ENCODE assay signal across 8 cellular contexts in genomic region chr17:59331929-59332889, GRCh38. TPM values are rescaled to one million over a fixed set of nuclear protein-coding genes. Genes with fewer than 3 reads are reported as not detected.
A peak's percentile ranks its signal among the peaks of the same experiment; 100 is the strongest.
DNase-seq lines count a peak whose midpoint lies in the region; ATAC-seq, FAIRE-seq and TF ChIP-seq lines count a peak whose summit lies in the region.

No MANE protein-coding gene starts in this region.

- H3F3A ChIP-seq in SK-N-SH (replicated peaks; ENCODE audit: insufficient read depth): peaks cover 15% of the 10 kb centered on the region

- TF ChIP-seq EP300 in SK-N-SH (IDR thresholded peaks at IDR 0.05; ENCODE audit: borderline replicate concordance in 1 of 2, low read depth in 1 of 2, low read length in 1 of 2): no peak

- H3K9me2 ChIP-seq in SK-N-SH: no peaks in the 10 kb centered on the region

- no peak for FAIRE-seq in bronchial epithelial cell (lab: Jason Lieb, UNC)
- FAIRE-seq in keratinocyte (lab: Jason Lieb, UNC): no peak

- H3K4me3 Mint-ChIP-seq in HFFc6: peak overlapping the region; percentile 92

- no peaks in the 10 kb centered on the region for H3K9me3 ChIP-seq in SK-N-SH
- no peaks in the 10 kb centered on the region for H3K9me3 ChIP-seq in keratinocyte (ENCODE audit: control insufficient read depth, low read depth, low read length)

- TF ChIP-seq CTCF in HFFc6 (IDR thresholded peaks at IDR 0.05) (no peak), SK-N-SH (IDR thresholded peaks at IDR 0.05) (no peak), bronchial epithelial cell (IDR thresholded peaks at IDR 0.05; ENCODE audit: insufficient read depth, low read length, severe bottlenecking) (no peak), keratinocyte (optimal IDR thresholded peaks at IDR 0.05 in 1 of 3, IDR thresholded peaks at IDR 0.05 in 1 of 3, conservative IDR thresholded peaks at IDR 0.05 in 1 of 3; ENCODE audit: extremely low read depth in 1 of 3, insufficient read depth in 2 of 3, low read length in 3 of 3) (no peak)

- H3K27me3 ChIP-seq in SK-N-SH (ENCODE audit: insufficient read depth) (no peaks in the 10 kb centered on the region), bronchial epithelial cell (ENCODE audit: control insufficient read depth, insufficient read depth, low read length) (peaks cover 2% of the 10 kb centered on the region), keratinocyte (ENCODE audit: control insufficient read depth, extremely low read depth, insufficient read depth, low read length) (peaks cover 19% of the 10 kb centered on the region)

- POLR2A ChIA-PET in SK-N-SH (lab: Yijun Ruan, JAX): interaction anchor here (1.0 kb wide), 1 partner anchor 10 kb away, joined by 3 read pairs; no protein-coding TSS in a partner anchor

- dilution Hi-C loops in keratinocyte (cut with MboI; ENCODE audit: extremely low pct_ligation_motif_present, low sequenced_read_pairs): loop anchor here (25.0 kb wide), 1 partner anchor 105 kb away; no protein-coding TSS in a partner anchor

- H3K36me3 ChIP-seq in SK-N-SH (replicated peaks in 1 of 2; ENCODE audit: control insufficient read depth in 1 of 2, insufficient read depth in 2 of 2, low read length in 1 of 2) (no peaks in the 10 kb centered on the region), bronchial epithelial cell (ENCODE audit: control insufficient read depth, insufficient read depth, low read length) (no peaks in the 10 kb centered on the region), keratinocyte (ENCODE audit: control insufficient read depth in 2 of 2, extremely low read depth in 1 of 2, insufficient read depth in 2 of 2, low read length in 2 of 2) (no peaks in the 10 kb centered on the region)

- no peaks in the 10 kb centered on the region for H3K36me3 Mint-ChIP-seq in HFFc6 (ENCODE audit: low read depth)

- peak overlapping the region; percentile 78 to 91 for H3K4me3 ChIP-seq in SK-N-SH (ENCODE audit: low read depth in 2 of 2, low read length in 1 of 2)
- H3K4me3 ChIP-seq in bronchial epithelial cell (ENCODE audit: low read depth, low read length): peak overlapping the region; percentile 68
- H3K4me3 ChIP-seq in keratinocyte (ENCODE audit: control insufficient read depth in 2 of 3, extremely low read depth in 1 of 3, insufficient read depth in 2 of 3, low read depth in 1 of 3, low read length in 3 of 3): peak overlapping the region; percentile 67 to 88 (median 68)

- H2AFZ ChIP-seq in SK-N-SH (ENCODE audit: low read depth) (peak overlapping the region; percentile 43; the same call in 1 of the 2 replicates), keratinocyte (ENCODE audit: control insufficient read depth, low read length) (peak overlapping the region; percentile 72)

- H3K27ac ChIP-seq in SK-N-SH (ENCODE audit: low read depth in 2 of 2, low read length in 1 of 2): peak overlapping the region in 1 of 2 experiments; percentile 73; a peak in 2 of 4 replicates
- no peak overlapping the region for H3K27ac ChIP-seq in keratinocyte (ENCODE audit: control insufficient read depth, insufficient read depth, low read length)

- H3K79me2 ChIP-seq in SK-N-SH (ENCODE audit: insufficient read depth): peaks cover 35% of the 10 kb centered on the region
- no peaks in the 10 kb centered on the region for H3K79me2 ChIP-seq in keratinocyte (ENCODE audit: control insufficient read depth, insufficient read depth, low read length)

- H3K27ac Mint-ChIP-seq in HFFc6: peak overlapping the region; percentile 60

- peaks cover 20 to 52% of the 10 kb centered on the region in 2 experiments for H3K4me1 ChIP-seq in SK-N-SH (ENCODE audit: control insufficient read depth in 1 of 2, insufficient read depth in 2 of 2, low read depth in 1 of 2, low read length in 1 of 2)
- peaks cover 9% of the 10 kb centered on the region for H3K4me1 ChIP-seq in keratinocyte (ENCODE audit: control insufficient read depth, extremely low read depth, insufficient read depth, low read length)

- H3K4me1 Mint-ChIP-seq in HFFc6 (ENCODE audit: low read depth): peaks cover 49% of the 10 kb centered on the region

- peak; percentile 76 for DNase-seq in GM03348 (ENCODE audit: low spot score)
- DNase-seq in HFFc6: no peak
- DNase-seq in SK-N-SH: peak; percentile 78
- no peak for DNase-seq in bronchial epithelial cell (ENCODE audit: low read depth)
- no peak for DNase-seq in keratinocyte (ENCODE audit: low read depth, low spot score)
- DNase-seq in stimulated activated CD4-positive, alpha-beta T cell treated with anti-CD3 and anti-CD28 coated beads, Interleukin-12 subunit alpha, Interleukin-12 subunit beta, amount 100 ng/mL, for 4 hours: peak; percentile 18
- no peak for DNase-seq in NCI-H1930 (lab: John Stamatoyannopoulos, UW)

- peak overlapping the region; percentile 73 for H3K9ac ChIP-seq in SK-N-SH
- peak overlapping the region; percentile 66 for H3K9ac ChIP-seq in keratinocyte (ENCODE audit: control insufficient read depth, extremely low read depth, insufficient read depth, low read length)

- H3K27me3 Mint-ChIP-seq in HFFc6 (ENCODE audit: insufficient read depth): peaks cover 4% of the 10 kb centered on the region; the same call in 1 of the 2 replicates

- no peak for TF ChIP-seq RAD21 in SK-N-SH (IDR thresholded peaks at IDR 0.05; ENCODE audit: low read length)

- H3K4me2 ChIP-seq in SK-N-SH (peak overlapping the region; percentile 84), keratinocyte (ENCODE audit: control insufficient read depth, extremely low read depth, insufficient read depth, low read depth, low read length) (peak overlapping the region; percentile 85)

- no peaks in the 10 kb centered on the region for H3K9me1 ChIP-seq in keratinocyte (ENCODE audit: control insufficient read depth, extremely low read depth, insufficient read depth, low read length)

- WGBS in SK-N-SH (ENCODE audit: low lambda C conversion rate): 13% methylated on average over 54 of the region's 96 CpGs

- no peak for ATAC-seq in GM21786 (IDR thresholded peaks at IDR 0.05; ENCODE audit: unreplicated experiment)

- H4K20me1 ChIP-seq in SK-N-SH (ENCODE audit: insufficient read depth) (peaks cover 14% of the 10 kb centered on the region; the same call in 1 of the 2 replicates), keratinocyte (ENCODE audit: control insufficient read depth, extremely low read depth, insufficient read depth, low read length) (no peaks in the 10 kb centered on the region)

- H3K9me3 Mint-ChIP-seq in HFFc6: no peaks in the 10 kb centered on the region

- CTCF ChIA-PET in SK-N-SH (lab: Yijun Ruan, JAX): interaction anchor here (0.6 to 18.2 kb wide), 14 partner anchors 11 to 227 kb away, joined by 3 to 569 read pairs (median 5); no protein-coding TSS in a partner anchor

TF ChIP-seq in SK-N-SH, 30 proteins besides CTCF, POLR2A, EP300 and RAD21:
- TF ChIP-seq MEF2A (IDR thresholded peaks at IDR 0.05; ENCODE audit: borderline replicate concordance, low read depth) (no peak), RXRA (IDR thresholded peaks at IDR 0.05; ENCODE audit: borderline replicate concordance, low read depth) (no peak), PBX3 (IDR thresholded peaks at IDR 0.05) (no peak), USF1 (IDR thresholded peaks at IDR 0.05; ENCODE audit: borderline replicate concordance, low read depth) (peak; percentile 72), SMC3 (IDR thresholded peaks at IDR 0.05; ENCODE audit: low read depth, low read length) (no peak)

RNA-seq across cellular contexts. Expression of gene YPEL2, which starts 0.8 kb away (rescaled TPM):
- 1 to 10 TPM; 2.9 to 8.8 (median 4.6) TPM for total RNA-seq in HFFc6 (2021; fragmentation: NEBNext Ultra II Directional; extraction: Animal tissue kit (Norgen Biotek cat#: 25700))
- polyA plus RNA-seq in SK-N-SH (2012; rRNA removed) (3.2 and 5.5 TPM in 2 replicates), keratinocyte (2.4 to 5.7 TPM (median 4.6 TPM) in 3 replicates)
- 4.7 and 5.4 TPM in 2 replicates for polyA plus RNA-seq in SK-N-SH (2012; cell fraction: cytosol; rRNA removed)
- polyA plus RNA-seq in SK-N-SH (2012; cell fraction: nucleus; rRNA removed): 5.5 and 10.2 TPM in 2 replicates
- total RNA-seq in bronchial epithelial cell: 2.1 and 2.6 TPM in 2 replicates
- 9.2 TPM for polyA plus RNA-seq in keratinocyte (2011; ENCODE audit: low read depth)
- polyA plus RNA-seq in keratinocyte (2011; cell fraction: cytosol; rRNA removed): 2.3 and 4.5 TPM in 2 replicates
- polyA plus RNA-seq in keratinocyte (2011; cell fraction: nucleus; rRNA removed): 7.7 and 8.4 TPM in 2 replicates
- 1.0 and 5.9 TPM in 2 replicates for polyA plus RNA-seq in keratinocyte (2012; ENCODE audit: low replicate concordance)
- polyA minus RNA-seq in keratinocyte: 1.7 to 9.8 TPM (median 8.7 TPM) in 3 replicates
- 2.3 TPM for polyA minus RNA-seq in keratinocyte (2011; cell fraction: cytosol; rRNA and poly(A)+ RNA removed)
- 4.4 and 5.7 TPM in 2 replicates for polyA minus RNA-seq in keratinocyte (2011; cell fraction: nucleus; rRNA and poly(A)+ RNA removed)

Comparison
In these comparisons a context has a peak if more than half of its experiments do, and no peak if none do; other contexts are left out.
1. DNase-seq: peak in GM03348 (single experiment), SK-N-SH (single experiment) and stimulated activated CD4-positive, alpha-beta T cell treated with anti-CD3 and anti-CD28 coated beads, Interleukin-12 subunit alpha, Interleukin-12 subunit beta, amount 100 ng/mL, for 4 hours (single experiment); none in HFFc6 (single experiment), bronchial epithelial cell (single experiment), keratinocyte (single experiment) and NCI-H1930 (0 of 2).
2. Peak in every context shown above with its lines, with median percentiles within 50 percentile points of each other: H3K4me3 ChIP-seq.